ENCODE assay signal across 9 cellular contexts in the genomic region with DNA sequence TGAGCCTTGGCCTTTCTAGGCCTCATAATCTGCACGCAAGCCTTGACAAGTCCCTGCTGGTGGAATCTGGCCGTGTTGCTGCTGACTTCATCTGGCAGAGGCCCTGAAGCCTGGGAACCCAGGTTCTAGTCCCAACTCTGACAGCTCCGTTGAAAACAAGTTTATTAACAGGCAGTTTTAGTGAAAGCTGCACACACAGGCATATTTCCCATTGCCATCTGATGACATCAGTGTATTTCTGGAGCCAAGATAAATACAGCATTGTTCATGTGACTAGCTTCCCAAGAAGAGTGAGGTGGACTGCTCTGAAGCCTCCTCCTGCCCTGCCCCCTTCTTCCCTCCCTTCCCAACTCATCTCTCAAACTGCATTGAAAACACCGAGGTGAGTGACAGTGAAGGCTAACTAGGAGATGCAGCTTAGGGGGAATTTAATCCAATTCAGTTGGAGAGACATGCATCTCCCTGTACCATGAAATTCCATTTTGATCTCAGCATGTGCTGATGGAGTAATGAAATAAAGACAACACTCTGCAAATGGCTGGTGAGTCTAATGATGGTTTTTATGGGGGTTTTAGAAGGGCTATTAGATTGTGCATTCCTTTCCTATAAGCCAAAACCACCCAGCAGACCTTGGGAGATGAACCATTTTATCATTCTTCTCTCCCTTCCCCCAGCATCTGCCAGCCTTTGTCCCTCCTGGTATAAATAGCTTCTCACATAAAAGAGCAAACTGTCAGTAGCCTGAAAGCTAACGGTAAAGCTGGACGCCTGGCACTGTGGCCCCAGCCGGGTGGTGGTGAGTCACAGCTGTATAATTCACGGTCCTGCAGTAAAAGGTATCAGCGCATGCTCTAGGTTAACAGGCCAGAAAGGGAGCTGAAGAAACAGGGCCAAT. TPM values are rescaled to one million over a fixed set of nuclear protein-coding genes. Genes with fewer than 3 reads are reported as not detected.
DNase-seq lines count a peak whose midpoint lies in the region; ATAC-seq and TF ChIP-seq lines count a peak whose summit lies in the region.
"Had no signal": no experiment of that assay in that cellular context is flagged by ENCODE, and none has a peak within 500 bp of the region (broad histone marks: within the 10 kb centered on the region; RNA-seq: fewer than 3 reads in every experiment).

No MANE protein-coding gene starts in this region.

- no peak overlapping the region for H3K9ac ChIP-seq in rectal smooth muscle tissue (ENCODE audit: low read length)

- H3K4me3 ChIP-seq in cardiac muscle cell (no peak overlapping the region), rectal smooth muscle tissue (ENCODE audit: low read length) (no peak overlapping the region)

- H3K27me3 ChIP-seq in cardiac muscle cell (no peaks in the 10 kb centered on the region), rectal smooth muscle tissue (ENCODE audit: control insufficient read depth, insufficient read depth, low read length) (no peaks in the 10 kb centered on the region)

- ATAC-seq in activated CD4-positive, alpha-beta T cell treated with anti-CD3 and anti-CD28 coated beads for 36 hours: no peak
- no peak for ATAC-seq in HG03442 (IDR thresholded peaks at IDR 0.05; ENCODE audit: unreplicated experiment)
- ATAC-seq in HG02623 (IDR thresholded peaks at IDR 0.05; ENCODE audit: unreplicated experiment): no peak

- H3K4me1 ChIP-seq in cardiac muscle cell (ENCODE audit: low read depth) (peaks cover 17% of the 10 kb centered on the region), rectal smooth muscle tissue (ENCODE audit: control insufficient read depth, insufficient read depth, low read length) (peaks cover 52% of the 10 kb centered on the region)

- CTCF ChIA-PET in activated CD4-positive, alpha-beta T cell treated with anti-CD3 and anti-CD28 coated beads for 36 hours (lab: Charles Lee): no interaction called here

- peak; percentile 93 for DNase-seq in H4 (ENCODE audit: low spot score)
- peak; percentile 82 for DNase-seq in SW480 (ENCODE audit: low spot score)
- DNase-seq in cardiac muscle cell (ENCODE audit: low read depth in 1 of 2, low spot score in 1 of 2): peak; percentile 14 to 95
- no peak for DNase-seq in activated CD4-positive, alpha-beta T cell treated with anti-CD3 and anti-CD28 coated beads for 36 hours
- DNase-seq in SK-N-DZ (ENCODE audit: low spot score): no peak

- H3K27me3 Mint-ChIP-seq in activated CD4-positive, alpha-beta T cell treated with anti-CD3 and anti-CD28 coated beads for 36 hours: no peaks in the 10 kb centered on the region

- no peak overlapping the region for H3K4me3 Mint-ChIP-seq in activated CD4-positive, alpha-beta T cell treated with anti-CD3 and anti-CD28 coated beads for 36 hours
- H3K4me3 Mint-ChIP-seq: memory B cell had no signal

- H3K9me3 ChIP-seq in cardiac muscle cell (ENCODE audit: low read depth): no peaks in the 10 kb centered on the region

- H3K9me3 Mint-ChIP-seq in activated CD4-positive, alpha-beta T cell treated with anti-CD3 and anti-CD28 coated beads for 36 hours (ENCODE audit: low read depth): no peaks in the 10 kb centered on the region

- intact Hi-C loops in activated CD4-positive, alpha-beta T cell treated with anti-CD3 and anti-CD28 coated beads for 36 hours (cut with DNase I, micrococcal nuclease): loop anchor here in 1 of 2 experiments (10.0 kb wide), 1 partner anchor 57 kb away; no protein-coding TSS in a partner anchor

- POLR2A ChIA-PET in activated CD4-positive, alpha-beta T cell treated with anti-CD3 and anti-CD28 coated beads for 36 hours (lab: Charles Lee): no interaction called here

- no peaks in the 10 kb centered on the region for H3K4me1 Mint-ChIP-seq in activated CD4-positive, alpha-beta T cell treated with anti-CD3 and anti-CD28 coated beads for 36 hours

- TF ChIP-seq CTCF in cardiac muscle cell (IDR thresholded peaks at IDR 0.05; ENCODE audit: low read depth, low read length): no peak

- H3K27ac ChIP-seq in cardiac muscle cell (peak overlapping the region; percentile 34), rectal smooth muscle tissue (ENCODE audit: low read depth, low read length) (peak overlapping the region; percentile 66)

- H3K36me3 ChIP-seq in cardiac muscle cell (no peaks in the 10 kb centered on the region), rectal smooth muscle tissue (ENCODE audit: control insufficient read depth, insufficient read depth, low read length) (no peaks in the 10 kb centered on the region)

- H3K27ac Mint-ChIP-seq in activated CD4-positive, alpha-beta T cell treated with anti-CD3 and anti-CD28 coated beads for 36 hours: no peak overlapping the region
- H3K27ac Mint-ChIP-seq: memory B cell had no signal

- H3K36me3 Mint-ChIP-seq in activated CD4-positive, alpha-beta T cell treated with anti-CD3 and anti-CD28 coated beads for 36 hours (ENCODE audit: low read depth): no peaks in the 10 kb centered on the region

RNA-seq across cellular contexts. Expression of gene PRICKLE2, which starts 38.0 kb away (rescaled TPM):
- total RNA-seq in H4 (2014; rRNA removed; shearing (Covaris generic)): 2.5 and 3.1 TPM in 2 replicates
- 11.6 and 11.7 TPM in 2 replicates for total RNA-seq in cardiac muscle cell
- 3.3 and 4.3 TPM in 2 replicates for polyA plus RNA-seq in cardiac muscle cell
- total RNA-seq in activated CD4-positive, alpha-beta T cell treated with anti-CD3 and anti-CD28 coated beads for 36 hours: not detected
- polyA plus RNA-seq in SK-N-DZ (2014; cell fraction: cytosol; rRNA removed): 0.03 and 0.09 TPM in 2 replicates
- not detected in 2 replicates for polyA plus RNA-seq in SK-N-DZ (2014; cell fraction: nucleus; rRNA removed)

Comparison
In these comparisons a context has a peak if more than half of its experiments do, and no peak if none do; other contexts are left out.
1. DNase-seq: peak in H4 (single experiment), SW480 (single experiment) and cardiac muscle cell (2 of 2); none in activated CD4-positive, alpha-beta T cell treated with anti-CD3 and anti-CD28 coated beads for 36 hours (single experiment) and SK-N-DZ (single experiment).